8 cellular contexts compared by ENCODE assay signal in the genomic region with DNA sequence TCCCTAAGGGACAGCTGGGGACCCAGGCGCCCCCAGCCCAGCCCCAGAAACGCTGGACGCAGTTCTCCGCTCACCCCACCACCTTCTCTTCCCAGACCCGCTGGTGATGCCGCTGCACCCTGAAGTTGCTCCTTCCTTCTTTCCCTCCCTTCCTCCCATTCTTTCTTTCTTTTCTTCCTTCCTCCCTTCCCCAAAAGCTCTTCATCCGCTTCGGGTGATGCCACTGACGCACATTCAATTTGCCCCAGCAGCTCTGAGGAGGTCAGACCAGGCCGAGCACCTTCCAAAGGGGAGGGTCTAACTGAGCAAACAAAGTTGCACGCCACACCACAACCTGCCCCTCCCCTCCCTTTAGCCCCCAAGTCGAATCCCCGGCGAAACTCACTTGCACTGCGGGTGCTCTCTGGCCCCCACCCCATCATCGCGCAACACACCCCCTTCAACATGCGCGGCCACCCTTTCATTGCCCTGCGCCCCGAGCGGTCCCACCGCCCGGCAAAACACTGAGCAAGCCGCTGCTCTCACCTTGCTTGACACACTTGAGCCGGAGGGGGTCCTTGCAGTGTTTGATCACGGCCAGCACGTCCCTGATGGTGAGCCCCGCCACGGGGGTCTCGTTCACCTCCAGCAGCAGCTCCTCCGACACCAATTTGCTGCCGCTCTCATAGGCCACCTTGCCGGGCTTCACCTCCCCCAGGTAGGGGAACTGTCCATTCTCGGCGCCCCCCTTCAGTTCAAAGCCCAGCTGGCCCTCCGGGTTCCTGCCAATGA. TPM values are rescaled to one million over a fixed set of nuclear protein-coding genes. Genes with fewer than 3 reads are reported as not detected.
DNase-seq lines count a peak whose midpoint lies in the region; ATAC-seq and TF ChIP-seq lines count a peak whose summit lies in the region.

No MANE protein-coding gene starts in this region.

- peak overlapping the region; percentile 51 for H3K4me3 ChIP-seq in MM.1S (ENCODE audit: low read length)
- H3K4me3 ChIP-seq in endocrine pancreas (ENCODE audit: control insufficient read depth, insufficient read depth, low read length): peak overlapping the region; percentile 46
- peak overlapping the region; percentile 66 for H3K4me3 ChIP-seq in lung
- peak overlapping the region; percentile 76 to 95 for H3K4me3 ChIP-seq in tibial artery

- peak overlapping the region; percentile 70 for H2AFZ ChIP-seq in MM.1S (ENCODE audit: low read length)

- in situ Hi-C loops in KBM-7 (cut with MboI; ENCODE audit: low pct_unique_long_range_greater_than_20kb, low sequenced_read_pairs): no loop called here

- H4K20me1 ChIP-seq in MM.1S (ENCODE audit: insufficient read depth, low read length): no peaks in the 10 kb centered on the region

- H3K36me3 ChIP-seq in MM.1S (replicated peaks; ENCODE audit: insufficient read depth, low read length) (no peaks in the 10 kb centered on the region), endocrine pancreas (ENCODE audit: control insufficient read depth, insufficient read depth, low read length) (no peaks in the 10 kb centered on the region), lung (ENCODE audit: control insufficient read depth in 2 of 2, insufficient read depth in 2 of 2, low read length in 2 of 2) (no peaks in the 10 kb centered on the region), tibial artery (no peaks in the 10 kb centered on the region)

- H3K79me2 ChIP-seq in MM.1S (ENCODE audit: low read length): no peaks in the 10 kb centered on the region

- DNase-seq in Ammon's horn (ENCODE audit: low spot score): peak; percentile 43
- no peak for DNase-seq in MM.1S
- DNase-seq in lung (ENCODE audit: low spot score): peak; percentile 32
- peak; percentile 34 to 70 for DNase-seq in tibial artery
- DNase-seq in KBM-7: no peak

- no peaks in the 10 kb centered on the region for H3K4me1 ChIP-seq in MM.1S (ENCODE audit: low read length)
- peaks cover 32% of the 10 kb centered on the region for H3K4me1 ChIP-seq in endocrine pancreas (ENCODE audit: control insufficient read depth, insufficient read depth, low read length)
- H3K4me1 ChIP-seq in lung (ENCODE audit: control insufficient read depth in 2 of 2, insufficient read depth in 2 of 2, low read length in 2 of 2): peaks cover 3 to 7% of the 10 kb centered on the region in 2 donors
- H3K4me1 ChIP-seq in tibial artery: peaks cover 0 to 36% (median 28%) of the 10 kb centered on the region in 4 donors

- H3K9me3 ChIP-seq in MM.1S (replicated peaks; ENCODE audit: insufficient read depth, low read length) (no peaks in the 10 kb centered on the region), endocrine pancreas (ENCODE audit: control insufficient read depth, low read length) (no peaks in the 10 kb centered on the region), lung (ENCODE audit: control insufficient read depth in 2 of 2, insufficient read depth in 1 of 2, low read length in 1 of 2) (no peaks in the 10 kb centered on the region), tibial artery (no peaks in the 10 kb centered on the region)

- H3K9me2 ChIP-seq in MM.1S (replicated peaks; ENCODE audit: insufficient read depth, low read length): no peaks in the 10 kb centered on the region

- intact Hi-C loops in tibial artery (cut with DNase I; ENCODE audit: low total_unique reads): no loop called here

- H3K9ac ChIP-seq in MM.1S (ENCODE audit: low read length) (no peak overlapping the region; the same call in 1 of the 2 replicates), endocrine pancreas (ENCODE audit: control insufficient read depth, insufficient read depth, low read length) (peak overlapping the region; percentile 88)

- H3K27me3 ChIP-seq in MM.1S (replicated peaks; ENCODE audit: insufficient read depth, low read length) (no peaks in the 10 kb centered on the region), endocrine pancreas (ENCODE audit: control insufficient read depth, insufficient read depth, low read length) (no peaks in the 10 kb centered on the region), lung (ENCODE audit: control insufficient read depth, insufficient read depth) (no peaks in the 10 kb centered on the region), tibial artery (no peaks in the 10 kb centered on the region)

- H3K27ac ChIP-seq in MM.1S (ENCODE audit: low read length) (no peak overlapping the region), lung (ENCODE audit: low read depth in 1 of 2, low read length in 1 of 2) (peak overlapping the region; percentile 91 to 95), tibial artery (peak overlapping the region; percentile 97 to 98)

- 0 to 1% methylated on average over 36 to 37 of the region's 37 CpGs for WGBS in lung, 2 donors

- ATAC-seq in lung (ENCODE audit: insufficient read depth, low FRiP score): no peak
- no peak for ATAC-seq in HG03039 (IDR thresholded peaks at IDR 0.05; ENCODE audit: unreplicated experiment)
- no peak for ATAC-seq in GM19452 (IDR thresholded peaks at IDR 0.05; ENCODE audit: unreplicated experiment)

- peak overlapping the region; percentile 56 for H3K4me2 ChIP-seq in MM.1S (ENCODE audit: low read depth, low read length)

- no peaks in the 10 kb centered on the region for H3F3A ChIP-seq in MM.1S (ENCODE audit: insufficient read depth, low read length)

- TF ChIP-seq CTCF in MM.1S (IDR thresholded peaks at IDR 0.05; ENCODE audit: low read length): no peak
- TF ChIP-seq CTCF in lung (IDR thresholded peaks at IDR 0.05; ENCODE audit: control extremely low read depth, extremely low read depth): no peak
- TF ChIP-seq CTCF in tibial artery (IDR thresholded peaks at IDR 0.05): no peak

RNA-seq across cellular contexts. Expression of gene MAGI2, which starts 0.8 kb away (rescaled TPM):
- 10 to 100 TPM in 1 of 2 donors, 1 to 10 TPM in 1; 7.9 to 18.0 TPM for total RNA-seq in lung
- polyA plus RNA-seq in lung: 1 to 10 TPM in 1 of 2 donors, under 1 TPM in 1; 0.94 to 2.7 TPM

Comparison
In these comparisons a context has a peak if more than half of its experiments do, and no peak if none do; other contexts are left out.
1. DNase-seq: peak in Ammon's horn (single experiment), lung (single experiment) and tibial artery (2 of 2); none in MM.1S (single experiment) and KBM-7 (single experiment).
2. Peak in every context shown above with its lines, with median percentiles within 50 percentile points of each other: H3K4me3 ChIP-seq.